ENCODE assay signal across 23 cellular contexts in genomic region chr16:24846548-24847357, GRCh38. TPM values are rescaled to one million over a fixed set of nuclear protein-coding genes. Genes with fewer than 3 reads are reported as not detected.
"Had no signal": no experiment of that assay in that cellular context is flagged by ENCODE, and none has a peak within 500 bp of the region (broad histone marks: within the 10 kb centered on the region; RNA-seq: fewer than 3 reads in every experiment).

No MANE protein-coding gene starts in this region.

- ATAC-seq: activated T-cell treated with anti-CD3 and anti-CD28 coated beads, Interleukin-2, amount 50 U/mL, for 72 hours; left lung; stimulated activated naive CD8-positive, alpha-beta T cell treated with anti-CD3 and anti-CD28 coated beads, Interleukin-15, amount 100 ng/mL, for 72 hours had no signal

- DNase-seq: activated B cell treated with CpG ODN at 0.5 μM for 24 hours; activated CD4-positive, alpha-beta T cell treated with anti-CD3 and anti-CD28 coated beads for 48 hours; activated CD8-positive, alpha-beta memory T cell treated with anti-CD3 and anti-CD28 coated beads, Interleukin-2, amount 50 U/mL, for 4 hours; activated gamma-delta T cell; activated T-cell treated with anti-CD3 and anti-CD28 coated beads, Interleukin-2, amount 50 U/mL, for 72 hours; cerebellar nuclear complex; islet precursor cell; left lung; mammary epithelial cell; naive B cell; right cardiac atrium; SK-N-SH; stimulated activated CD4-positive, alpha-beta T cell treated with anti-CD3 and anti-CD28 coated beads, Interleukin-4, amount 100 ng/mL, for 1 hour; stimulated activated naive CD8-positive, alpha-beta T cell treated with anti-CD3 and anti-CD28 coated beads, Interleukin-15, amount 100 ng/mL, for 72 hours; testis; upper lobe of left lung had no signal

- H3K27ac ChIP-seq: breast epithelium, left lung, prostate gland, testis, upper lobe of left lung had no signal

RNA-seq across cellular contexts. Expression of gene SLC5A11, which starts 1.0 kb away (rescaled TPM):
- total RNA-seq: astrocyte, fibroblast of villous mesenchyme, mammary epithelial cell, neural crest cell, osteocyte, prostate gland, right cardiac atrium, smooth muscle cell had no signal
